ENCODE assay signal across 11 cellular contexts in the genomic region with DNA sequence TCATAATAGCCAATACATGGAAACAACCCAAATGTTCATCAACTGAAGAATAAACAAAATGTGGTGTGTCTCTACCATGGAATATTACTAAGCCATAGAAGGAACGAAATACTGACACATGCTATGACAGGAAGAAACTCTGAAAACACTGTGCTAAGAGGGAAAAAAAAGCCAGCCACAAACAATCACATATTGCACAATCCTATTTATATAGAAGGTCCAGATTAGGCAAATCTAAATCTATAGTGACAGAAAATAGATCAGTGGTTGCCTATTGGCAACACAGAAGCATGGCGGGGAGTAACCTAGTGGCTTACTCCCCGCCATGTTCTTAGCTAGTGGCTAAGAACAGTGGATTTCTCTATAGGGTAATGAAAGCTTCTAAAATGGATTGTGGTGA.
"Had no signal": no experiment of that assay in that cellular context is flagged by ENCODE, and none has a peak within 500 bp of the region (broad histone marks: within the 10 kb centered on the region; RNA-seq: fewer than 3 reads in every experiment).

No MANE protein-coding gene starts in this region.

- H3K27ac Mint-ChIP-seq: GM23338, HFFc6 had no signal

- H3K9ac ChIP-seq: GM23248 had no signal

- H3K27ac ChIP-seq: GM23248 had no signal

- ATAC-seq: GM23338, HCT116 had no signal

- H3K36me3 ChIP-seq: HAP-1 had no signal

- H3K4me1 ChIP-seq: HAP-1 had no signal

- H3K9me3 Mint-ChIP-seq: GM23338, H9, HFFc6 had no signal

- FAIRE-seq: H1, H54 had no signal

- H3K4me3 Mint-ChIP-seq: GM23338, H9, HFFc6 had no signal

- H3K4me1 Mint-ChIP-seq: GM23338, H9 had no signal

- H3K9me3 ChIP-seq: HAP-1 had no signal

- H2AFZ ChIP-seq: GM23248, GM23338 had no signal

- DNase-seq: GM23248, GOT3, H7, H9, HCEC 1CT, HFFc6 had no signal

- H3K4me2 ChIP-seq: GM23338 had no signal

- H3K4me3 ChIP-seq: GM23248, GM23338, HAP-1 had no signal
